Comparison of ENCODE assay signal across 9 cellular contexts in the genomic region with DNA sequence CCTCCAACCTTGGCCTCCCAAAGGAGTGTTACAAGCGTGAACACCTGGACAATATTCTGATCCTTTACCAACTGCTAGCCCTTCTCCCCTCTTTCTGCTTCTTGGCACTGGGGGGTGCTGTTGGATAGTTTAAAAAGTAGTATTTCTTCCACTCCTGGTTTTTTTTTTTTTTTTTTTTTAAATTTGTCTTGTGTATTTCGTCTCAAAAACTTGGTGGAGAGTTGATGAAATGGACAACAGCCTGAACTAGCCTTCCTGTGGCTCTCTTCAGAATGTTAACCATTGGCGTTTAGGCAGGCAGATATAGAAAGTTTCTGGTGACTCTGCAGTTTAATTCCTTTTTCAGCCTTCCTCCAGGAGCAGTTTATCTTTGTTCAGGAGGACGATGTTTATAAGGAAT.
A peak's percentile ranks its signal among the peaks of the same experiment; 100 is the strongest.
DNase-seq lines count a peak whose midpoint lies in the region; ATAC-seq and TF ChIP-seq lines count a peak whose summit lies in the region.
"Had no signal": no experiment of that assay in that cellular context is flagged by ENCODE, and none has a peak within 500 bp of the region (broad histone marks: within the 10 kb centered on the region; RNA-seq: fewer than 3 reads in every experiment).

No MANE protein-coding gene starts in this region.

- H3K4me2 ChIP-seq in trophoblast cell (ENCODE audit: low read length): no peak overlapping the region

- DNase-seq in DMS 273 (lab: John Stamatoyannopoulos, UW; ENCODE audit: unreplicated experiment) (peak; percentile 69), HFFc6 (peak; percentile 37), RPMI8226 (peak; percentile 50), fibroblast of the aortic adventitia (ENCODE audit: low read depth) (peak; percentile 81), trophoblast cell (peak in 1 of 2 donors; percentile 59), GDM1 (lab: John Stamatoyannopoulos, UW) (no peak)
- DNase-seq in CD4-positive, alpha-beta T cell: no peak
- DNase-seq: naive B cell had no signal

- H3K4me3 ChIP-seq in fibroblast of the aortic adventitia (ENCODE audit: low read depth, low read length) (no peak overlapping the region), trophoblast cell (ENCODE audit: low read depth, low read length) (no peak overlapping the region)

- H4K12ac ChIP-seq in trophoblast cell (ENCODE audit: low read depth, low read length): no peak overlapping the region

- POLR2A ChIA-PET in CD4-positive, alpha-beta T cell (lab: Charles Lee): no interaction called here

- no peak overlapping the region for H3K9ac ChIP-seq in trophoblast cell (ENCODE audit: low read length)

- no peak overlapping the region for H3K27ac ChIP-seq in trophoblast cell (ENCODE audit: low read depth, low read length)
- no peak overlapping the region for H3K27ac ChIP-seq in CD4-positive, alpha-beta T cell (ENCODE audit: low read depth, low read length)

- H3K4me3 Mint-ChIP-seq in HFFc6: no peak overlapping the region
- no peak overlapping the region for H3K4me3 Mint-ChIP-seq in CD4-positive, alpha-beta T cell
- H3K4me3 Mint-ChIP-seq: naive B cell had no signal

- no peak for ATAC-seq in CD4-positive, alpha-beta T cell (ENCODE audit: poor library complexity)
- ATAC-seq in activated CD4-positive, CD25-positive, alpha-beta regulatory T cell treated with anti-CD3 and anti-CD28 coated beads, Interleukin-2, amount 50 U/mL, for 24 hours: no peak

- H3K27ac Mint-ChIP-seq in HFFc6: no peak overlapping the region
- no peak overlapping the region for H3K27ac Mint-ChIP-seq in CD4-positive, alpha-beta T cell

- no peaks in the 10 kb centered on the region for H3K36me3 ChIP-seq in trophoblast cell (ENCODE audit: control insufficient read depth in 1 of 2, insufficient read depth in 2 of 2, low read length in 2 of 2)

- peak overlapping the region; percentile 59 for H2BK5ac ChIP-seq in trophoblast cell (ENCODE audit: low read depth, low read length, poor library complexity)

- peak overlapping the region; percentile 89 for H2BK12ac ChIP-seq in trophoblast cell (ENCODE audit: low read length)

- no CpG with 5 or more reads among the region's 4 CpGs for WGBS in trophoblast cell (ENCODE audit: extremely low coverage, insufficient coverage, insufficient read length)

- no peak overlapping the region for H3K18ac ChIP-seq in trophoblast cell (ENCODE audit: low read length)

- H3K79me2 ChIP-seq in trophoblast cell (ENCODE audit: control insufficient read depth, insufficient read depth, low read length, poor library complexity): no peaks in the 10 kb centered on the region

- H3K23ac ChIP-seq in trophoblast cell (ENCODE audit: low read length): no peak overlapping the region

- TF ChIP-seq CTCF in HFFc6 (IDR thresholded peaks at IDR 0.05) (peak; percentile 83), fibroblast of the aortic adventitia (IDR thresholded peaks at IDR 0.05; ENCODE audit: insufficient read depth, low read length) (peak; percentile 73)
- TF ChIP-seq CTCF in CD4-positive, alpha-beta T cell (IDR thresholded peaks at IDR 0.05): no peak

- H2AK5ac ChIP-seq in trophoblast cell (ENCODE audit: low read length): peak overlapping the region; percentile 67

- intact Hi-C loops in CD4-positive, alpha-beta T cell (cut with DNase I, micrococcal nuclease): loop anchor here (5.0 kb wide), 2 partner anchors 1422 to 1427 kb away; no protein-coding TSS in a partner anchor

- peak overlapping the region; percentile 66 for H2BK120ac ChIP-seq in trophoblast cell (ENCODE audit: insufficient read depth, low read length, poor library complexity)

- H4K91ac ChIP-seq in trophoblast cell (ENCODE audit: low read depth, low read length): peak overlapping the region; percentile 74

- no peaks in the 10 kb centered on the region for H3K36me3 Mint-ChIP-seq in HFFc6 (ENCODE audit: low read depth)
- no peaks in the 10 kb centered on the region for H3K36me3 Mint-ChIP-seq in CD4-positive, alpha-beta T cell (ENCODE audit: low read depth)
- H3K36me3 Mint-ChIP-seq: naive B cell had no signal

- H2AFZ ChIP-seq in trophoblast cell (ENCODE audit: insufficient read depth, low read length, poor library complexity): no peak overlapping the region

- H4K8ac ChIP-seq in trophoblast cell (ENCODE audit: low read depth, low read length): peak overlapping the region; percentile 56

- no peaks in the 10 kb centered on the region for H3K9me3 ChIP-seq in trophoblast cell (ENCODE audit: insufficient read depth, low read depth, low read length)
- no peaks in the 10 kb centered on the region for H3K9me3 ChIP-seq in CD4-positive, alpha-beta T cell (ENCODE audit: control insufficient read depth, low read length)

- CTCF ChIA-PET in CD4-positive, alpha-beta T cell (lab: Charles Lee): no interaction called here

- H3K4me1 Mint-ChIP-seq in HFFc6 (ENCODE audit: low read depth): peaks cover 35% of the 10 kb centered on the region
- no peaks in the 10 kb centered on the region for H3K4me1 Mint-ChIP-seq in CD4-positive, alpha-beta T cell (ENCODE audit: low read depth)

- peaks cover 2% of the 10 kb centered on the region; the same call in 1 of the 2 replicates for H3K27me3 Mint-ChIP-seq in HFFc6 (ENCODE audit: insufficient read depth)
- H3K27me3 Mint-ChIP-seq in CD4-positive, alpha-beta T cell: peaks cover 4% of the 10 kb centered on the region

- H3K79me1 ChIP-seq in trophoblast cell (ENCODE audit: low read length): peaks cover 6% of the 10 kb centered on the region

- H3K9me3 Mint-ChIP-seq in HFFc6: no peaks in the 10 kb centered on the region
- H3K9me3 Mint-ChIP-seq in CD4-positive, alpha-beta T cell: no peaks in the 10 kb centered on the region
- H3K9me3 Mint-ChIP-seq: naive B cell had no signal

- H3K14ac ChIP-seq in trophoblast cell (ENCODE audit: low read length): peak overlapping the region; percentile 60

- no peaks in the 10 kb centered on the region for H3K27me3 ChIP-seq in trophoblast cell (ENCODE audit: insufficient read depth, low read length)
- H3K27me3 ChIP-seq in CD4-positive, alpha-beta T cell (ENCODE audit: control insufficient read depth, insufficient read depth, low read length): no peaks in the 10 kb centered on the region

- peak overlapping the region; percentile 21 for H3K4ac ChIP-seq in trophoblast cell (ENCODE audit: low read depth, low read length)

- H3K4me1 ChIP-seq in trophoblast cell (ENCODE audit: control insufficient read depth in 1 of 2, insufficient read depth in 2 of 2, low read length in 2 of 2): peaks cover 3 to 9% of the 10 kb centered on the region in 2 experiments

Comparison
In these comparisons a context has a peak if more than half of its experiments do, and no peak if none do; other contexts are left out.
1. DNase-seq: peak in DMS 273 (single experiment), HFFc6 (single experiment), RPMI8226 (single experiment) and fibroblast of the aortic adventitia (single experiment); none in GDM1 (single experiment) and CD4-positive, alpha-beta T cell (0 of 10).